ENCODE assay signal across 3 cellular contexts in the genomic region with DNA sequence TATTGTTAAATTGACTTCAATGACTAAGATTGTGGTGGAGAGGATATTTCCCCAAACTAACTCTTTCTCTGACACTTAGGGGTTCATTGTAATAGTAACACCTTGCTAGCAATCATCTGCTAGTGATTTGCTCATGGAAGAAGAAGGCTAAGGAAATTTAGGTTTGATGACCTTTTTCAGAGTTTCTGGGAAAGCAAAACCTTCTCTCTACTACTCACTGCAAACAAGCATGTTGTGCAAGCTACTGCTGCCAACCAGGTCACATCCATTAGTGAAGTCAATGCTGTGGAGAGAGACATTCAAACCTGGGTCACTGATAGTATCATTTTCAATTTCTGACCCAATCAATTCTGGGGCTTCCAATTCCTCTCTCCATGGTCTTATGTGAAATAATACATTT. TPM values are rescaled to one million over a fixed set of nuclear protein-coding genes. Genes with fewer than 3 reads are reported as not detected.
"Had no signal": no experiment of that assay in that cellular context is flagged by ENCODE, and none has a peak within 500 bp of the region (broad histone marks: within the 10 kb centered on the region; RNA-seq: fewer than 3 reads in every experiment).

No MANE protein-coding gene starts in this region.

RNA-seq across cellular contexts. Expression of a gene that starts 14.6 kb away (rescaled TPM):
- total RNA-seq: NCI-H460, Right ventricle myocardium inferior, RPMI7951 had no signal
